ENCODE assay signal across 8 cellular contexts in genomic region chr19:19461306-19461670, GRCh38. TPM values are rescaled to one million over a fixed set of nuclear protein-coding genes. Genes with fewer than 3 reads are reported as not detected.
DNase-seq lines count a peak whose midpoint lies in the region; ATAC-seq, FAIRE-seq and TF ChIP-seq lines count a peak whose summit lies in the region.

No MANE protein-coding gene starts in this region.

- peaks cover 15% of the 10 kb centered on the region; the same call in 1 of the 2 replicates for H4K20me1 ChIP-seq in OCI-LY7 (ENCODE audit: insufficient read depth, low read length)

- FAIRE-seq in pancreas (lab: Jason Lieb, UNC), result no peak

- no peak overlapping the region for H3K4me3 ChIP-seq in OCI-LY7 (ENCODE audit: low read depth, low read length, poor library complexity, severe bottlenecking)
- no peak overlapping the region for H3K4me3 ChIP-seq in esophagus (ENCODE audit: low read depth in 1 of 2, low read length in 2 of 2)
- no peak overlapping the region for H3K4me3 ChIP-seq in pancreas

- peak overlapping the region; percentile 95 for H3K27ac Mint-ChIP-seq in CD4-positive, alpha-beta T cell

- intact Hi-C loops in CD4-positive, alpha-beta T cell (cut with DNase I, micrococcal nuclease), result loop anchor here in 1 of 2 experiments (2.0 kb wide), 2 partner anchors 14 to 28 kb away; no protein-coding TSS in a partner anchor
- intact Hi-C loops in OCI-LY7 (cut with micrococcal nuclease; ENCODE audit: unreplicated experiment), result no loop called here
- intact Hi-C loops in pancreas (cut with DNase I), result no loop called here

- H3K9me3 ChIP-seq in CD4-positive, alpha-beta T cell (ENCODE audit: control insufficient read depth, low read length), result no peaks in the 10 kb centered on the region
- H3K9me3 ChIP-seq in OCI-LY7 (ENCODE audit: low read length), result no peaks in the 10 kb centered on the region
- no peaks in the 10 kb centered on the region for H3K9me3 ChIP-seq in esophagus (ENCODE audit: control insufficient read depth in 2 of 2, insufficient read depth in 1 of 2, low read depth in 1 of 2, low read length in 1 of 2)
- H3K9me3 ChIP-seq in pancreas, result no peaks in the 10 kb centered on the region

- DNase-seq in CD4-positive, alpha-beta T cell, result no peak
- no peak for DNase-seq in OCI-LY7 (ENCODE audit: low spot score)
- no peak for DNase-seq in pancreas
- no peak for DNase-seq in effector CD4-positive, alpha-beta T cell
- no peak for DNase-seq in hypothalamus (lab: John Stamatoyannopoulos, UW)
- no peak for DNase-seq in middle frontal gyrus (ENCODE audit: extremely low spot score, low spot score)

- H3K27me3 Mint-ChIP-seq in CD4-positive, alpha-beta T cell, result no peaks in the 10 kb centered on the region

- no peaks in the 10 kb centered on the region for H3K27me3 ChIP-seq in CD4-positive, alpha-beta T cell (ENCODE audit: control insufficient read depth, insufficient read depth, low read length)
- H3K27me3 ChIP-seq in esophagus (ENCODE audit: control insufficient read depth in 1 of 2, insufficient read depth in 2 of 2, low read length in 2 of 2) (no peaks in the 10 kb centered on the region), pancreas (no peaks in the 10 kb centered on the region)

- no peak overlapping the region for H2AFZ ChIP-seq in OCI-LY7 (ENCODE audit: low read length)

- peaks cover 66% of the 10 kb centered on the region for H3K79me2 ChIP-seq in OCI-LY7 (ENCODE audit: insufficient read depth, low read depth, low read length)

- no peak for TF ChIP-seq CTCF in CD4-positive, alpha-beta T cell (IDR thresholded peaks at IDR 0.05)
- TF ChIP-seq CTCF in OCI-LY7 (conservative IDR thresholded peaks at IDR 0.05; ENCODE audit: low read length) (no peak), pancreas (IDR thresholded peaks at IDR 0.05) (no peak)

- CTCF ChIA-PET in CD4-positive, alpha-beta T cell (lab: Charles Lee), result interaction anchor here (1.6 kb wide), 1 partner anchor 29 kb away, joined by 3 read pairs; no protein-coding TSS in a partner anchor
- CTCF ChIA-PET in OCI-LY7 (lab: Charles Lee; ENCODE audit: unreplicated experiment), result no interaction called here

- H3K27ac ChIP-seq in CD4-positive, alpha-beta T cell (ENCODE audit: low read depth, low read length), result peak overlapping the region; percentile 91
- H3K27ac ChIP-seq in OCI-LY7 (ENCODE audit: low read depth, low read length, poor library complexity, severe bottlenecking), result peak overlapping the region; percentile 77
- peak overlapping the region; percentile 50 to 76 for H3K27ac ChIP-seq in esophagus (ENCODE audit: low read depth in 2 of 2, low read length in 1 of 2)
- peak overlapping the region in 3 of 4 donors; percentile 63 to 88 (median 81) for H3K27ac ChIP-seq in pancreas

- POLR2A ChIA-PET in CD4-positive, alpha-beta T cell (lab: Charles Lee), result interaction anchor here (0.7 to 3.2 kb wide), 3 partner anchors 10 to 56 kb away, joined by 3 to 20 read pairs (median 5); partner anchors contain the start of gene GATAD2A
- POLR2A ChIA-PET in OCI-LY7 (lab: Charles Lee), result no interaction called here

- H3K36me3 ChIP-seq in OCI-LY7 (ENCODE audit: insufficient read depth, low read length) (peaks cover 47% of the 10 kb centered on the region), esophagus (ENCODE audit: control insufficient read depth in 2 of 2, insufficient read depth in 2 of 2, low read length in 1 of 2) (peaks cover 9 to 13% of the 10 kb centered on the region in 2 donors), pancreas (no peaks in the 10 kb centered on the region)

- peaks cover 37% of the 10 kb centered on the region for H3K36me3 Mint-ChIP-seq in CD4-positive, alpha-beta T cell (ENCODE audit: low read depth)

- H3K9me2 ChIP-seq in OCI-LY7 (ENCODE audit: insufficient read depth, low read length), result no peaks in the 10 kb centered on the region

- no peaks in the 10 kb centered on the region for H3K9me3 Mint-ChIP-seq in CD4-positive, alpha-beta T cell

- BruUV-seq in OCI-LY7 (replicated peaks; lab: Mats Ljungman, UMichigan), result no TSS peak

- H3K4me3 Mint-ChIP-seq in CD4-positive, alpha-beta T cell, result peak overlapping the region; percentile 89

- WGBS in esophagus, 2 donors, result 83 to 84% methylated on average over 4 of the region's 4 CpGs
- 85 to 92% methylated on average over 4 of the region's 4 CpGs for WGBS in pancreas, 2 donors

- no peak for ATAC-seq in CD4-positive, alpha-beta T cell (ENCODE audit: poor library complexity)
- ATAC-seq in pancreas (no peak), GM18520 (IDR thresholded peaks at IDR 0.05; ENCODE audit: unreplicated experiment) (no peak)

- H3K4me2 ChIP-seq in OCI-LY7 (ENCODE audit: low read length), result peak overlapping the region; percentile 87; the same call in 1 of the 2 replicates

- H3K4me1 Mint-ChIP-seq in CD4-positive, alpha-beta T cell (ENCODE audit: low read depth), result peaks cover 81% of the 10 kb centered on the region

- H3K4me1 ChIP-seq in OCI-LY7 (ENCODE audit: insufficient read depth, low read length, poor library complexity, severe bottlenecking) (peaks cover 43% of the 10 kb centered on the region), esophagus (ENCODE audit: control insufficient read depth in 2 of 2, insufficient read depth in 2 of 2, low read length in 1 of 2) (peaks cover 36 to 63% of the 10 kb centered on the region in 2 donors), pancreas (peaks cover 35 to 71% (median 44%) of the 10 kb centered on the region in 3 donors)

RNA-seq across cellular contexts. Expression of gene TSSK6, which starts 54.1 kb away (rescaled TPM):
- 1 to 10 TPM; 3.4 to 5.5 TPM for total RNA-seq in CD4-positive, alpha-beta T cell
- total RNA-seq in OCI-LY7 (2014; rRNA removed; shearing (Covaris generic)), result 7.1 and 10.5 TPM in 2 replicates
- 6.4 and 8.7 TPM in 2 replicates for total RNA-seq in OCI-LY7 (2022)
- 1 to 10 TPM; 1.0 to 1.2 TPM for polyA plus RNA-seq in esophagus
- total RNA-seq in pancreas, result 1 to 10 TPM in 4 of 6 donors, under 1 TPM in 2; 0.69 to 2.3 (median 1.3) TPM
- polyA plus RNA-seq in pancreas, result 1 to 10 TPM; 1.5 to 2.5 TPM

RNA-seq across cellular contexts. Expression of gene NDUFA13, which starts 54.7 kb away (rescaled TPM):
- 100 to 1,000 TPM; 145 to 156 TPM for total RNA-seq in CD4-positive, alpha-beta T cell
- 275 and 320 TPM in 2 replicates for total RNA-seq in OCI-LY7 (2014; rRNA removed; shearing (Covaris generic))
- 421 and 429 TPM in 2 replicates for total RNA-seq in OCI-LY7 (2022)
- polyA plus RNA-seq in esophagus, result 100 to 1,000 TPM; 273 to 353 TPM
- total RNA-seq in pancreas, result 100 to 1,000 TPM in 4 of 6 donors, 10 to 100 TPM in 2; 87.9 to 154 (median 127) TPM
- 100 to 1,000 TPM; 147 to 178 TPM for polyA plus RNA-seq in pancreas

RNA-seq across cellular contexts. Expression of gene GATAD2A, which starts 55.8 kb away (rescaled TPM):
- 100 to 1,000 TPM; 104 to 107 TPM for total RNA-seq in CD4-positive, alpha-beta T cell
- 62.8 and 73.4 TPM in 2 replicates for total RNA-seq in OCI-LY7 (2014; rRNA removed; shearing (Covaris generic))
- total RNA-seq in OCI-LY7 (2022) (126 and 156 TPM in 2 replicates), pancreas (10 to 100 TPM; 31.4 to 51.8 (median 41.8) TPM)
- polyA plus RNA-seq in esophagus (10 to 100 TPM; 13.9 to 21.0 TPM), pancreas (10 to 100 TPM; 11.9 to 13.1 TPM)
